Comparison of ENCODE assay signal across 1 cellular context in the genomic region with DNA sequence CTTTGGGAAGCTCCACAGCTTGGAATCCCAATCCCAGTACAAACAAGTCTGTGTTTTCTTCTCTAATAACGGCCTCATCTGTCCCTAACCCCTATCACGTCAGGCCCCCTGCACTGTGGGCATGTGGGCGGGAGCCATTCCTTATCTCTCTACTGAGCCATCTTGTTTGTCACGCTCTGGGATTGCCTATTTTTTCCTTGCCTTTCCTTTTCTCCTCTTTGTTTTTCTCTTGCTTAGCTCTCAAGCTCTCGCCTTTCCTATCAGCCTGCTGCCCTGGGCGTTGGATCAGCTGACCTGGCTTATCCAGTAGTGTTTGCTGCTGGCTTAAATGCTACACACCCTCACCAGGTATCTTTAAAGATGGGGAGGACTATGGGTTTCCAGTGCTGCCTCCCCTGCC.
TF ChIP-seq lines count a peak whose summit lies in the region.

No MANE protein-coding gene starts in this region.

TF ChIP-seq in endothelial cell of umbilical vein, 7 proteins besides CTCF, POLR2A, EP300 and RAD21:
- TF ChIP-seq FOS (IDR thresholded peaks at IDR 0.05; ENCODE audit: borderline replicate concordance, insufficient read depth, low read length) = no peak
- TF ChIP-seq, protein P1, sequence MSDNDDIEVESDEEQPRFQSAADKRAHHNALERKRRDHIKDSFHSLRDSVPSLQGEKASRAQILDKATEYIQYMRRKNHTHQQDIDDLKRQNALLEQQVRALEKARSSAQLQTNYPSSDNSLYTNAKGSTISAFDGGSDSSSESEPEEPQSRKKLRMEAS (IDR thresholded peaks at IDR 0.05; ENCODE audit: insufficient read depth, insufficient read length) = no peak
- no peak for TF ChIP-seq MYC (IDR thresholded peaks at IDR 0.05; ENCODE audit: low read depth, low read length)
- no peak for TF ChIP-seq POLR2AphosphoS5 (IDR thresholded peaks at IDR 0.05; ENCODE audit: insufficient read depth, low read depth, low read length)
- no peak for TF ChIP-seq EZH2 (IDR thresholded peaks at IDR 0.05; ENCODE audit: borderline replicate concordance, low read depth, low read length, severe bottlenecking)
- TF ChIP-seq JUN (IDR thresholded peaks at IDR 0.05; ENCODE audit: borderline replicate concordance, insufficient read depth, insufficient read length, low read depth) = no peak
- no peak for TF ChIP-seq GATA2 (IDR thresholded peaks at IDR 0.05; ENCODE audit: insufficient read depth, insufficient read length, low read depth, low read length)
